9 cellular contexts compared by ENCODE assay signal in the genomic region with DNA sequence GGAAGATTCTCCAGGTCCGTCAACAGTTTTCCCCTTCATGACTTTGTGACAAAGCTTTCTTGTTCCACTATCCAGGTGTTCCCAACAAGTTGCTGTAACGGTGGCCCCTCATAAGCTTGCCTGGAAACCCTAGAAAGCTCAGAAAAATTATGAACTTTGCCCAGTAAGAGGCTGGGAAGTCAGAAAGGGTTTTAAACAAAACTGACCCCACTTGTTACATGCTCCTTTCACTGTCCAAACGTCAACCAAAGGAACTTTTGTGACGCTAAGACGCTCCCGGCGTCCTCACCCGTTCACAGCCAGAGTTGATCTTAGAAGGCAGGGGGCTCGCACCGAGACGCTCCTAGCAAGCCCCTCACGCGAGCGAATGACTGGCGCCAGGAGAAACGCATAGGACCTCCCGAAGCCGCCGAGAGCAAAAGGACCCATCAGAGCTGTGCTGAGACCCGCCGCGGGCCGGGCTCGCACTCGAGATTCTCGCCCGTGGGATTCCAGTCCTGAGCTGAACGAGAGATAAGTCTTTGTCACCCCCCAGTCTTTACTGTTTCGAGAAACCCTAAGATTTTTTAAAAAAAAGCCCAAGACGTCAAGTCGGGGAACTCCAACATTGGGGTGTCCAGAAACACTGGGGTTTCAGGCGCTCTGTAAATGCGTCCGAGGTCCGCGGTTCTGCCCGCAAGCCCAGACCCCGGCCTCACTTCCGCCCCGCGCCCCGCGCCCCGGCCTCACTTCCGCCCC. TPM values are rescaled to one million over a fixed set of nuclear protein-coding genes. Genes with fewer than 3 reads are reported as not detected.
DNase-seq lines count a peak whose midpoint lies in the region; ATAC-seq, FAIRE-seq and TF ChIP-seq lines count a peak whose summit lies in the region.
"Had no signal": no experiment of that assay in that cellular context is flagged by ENCODE, and none has a peak within 500 bp of the region (broad histone marks: within the 10 kb centered on the region; RNA-seq: fewer than 3 reads in every experiment).

No MANE protein-coding gene starts in this region.

- H3K36me3 ChIP-seq in parathyroid adenoma (ENCODE audit: control insufficient read depth, insufficient read depth, low read length) = no peaks in the 10 kb centered on the region

- H3K9me3 Mint-ChIP-seq in activated T-cell treated with anti-CD3 and anti-CD28 coated beads, Interleukin-2, amount 50 U/mL, for 72 hours = no peaks in the 10 kb centered on the region

- H3K27ac Mint-ChIP-seq in activated T-cell treated with anti-CD3 and anti-CD28 coated beads, Interleukin-2, amount 50 U/mL, for 72 hours = peak overlapping the region; percentile 98

- FAIRE-seq in GM18507 (lab: Jason Lieb, UNC) = no peak

- peaks cover 3% of the 10 kb centered on the region for H3K4me1 ChIP-seq in parathyroid adenoma

- H3K27ac ChIP-seq in parathyroid adenoma = peak overlapping the region; percentile 92

- peak overlapping the region; percentile 95 to 96 for H3K4me3 Mint-ChIP-seq in activated T-cell treated with anti-CD3 and anti-CD28 coated beads, Interleukin-2, amount 50 U/mL, for 72 hours

- H3K4me2 ChIP-seq in parathyroid adenoma (ENCODE audit: low read length) = peak overlapping the region; percentile 98

- in situ Hi-C loops in ACHN (cut with HindIII; ENCODE audit: low pct_ligation_motif_present, low pct_unique_long_range_greater_than_20kb, low sequenced_read_pairs) = no loop called here

- ATAC-seq in activated T-cell treated with anti-CD3 and anti-CD28 coated beads, Interleukin-2, amount 50 U/mL, for 72 hours (replicated peaks in 1 of 2) = peak in 1 of 2 donors; percentile 1
- no peak for ATAC-seq in GM19328 (IDR thresholded peaks at IDR 0.05; ENCODE audit: unreplicated experiment)

- H3K27me3 Mint-ChIP-seq in activated T-cell treated with anti-CD3 and anti-CD28 coated beads, Interleukin-2, amount 50 U/mL, for 72 hours (ENCODE audit: low read depth) = no peaks in the 10 kb centered on the region

- no peak for TF ChIP-seq CTCF in parathyroid adenoma (IDR thresholded peaks at IDR 0.05)

- H3K4me1 Mint-ChIP-seq in activated T-cell treated with anti-CD3 and anti-CD28 coated beads, Interleukin-2, amount 50 U/mL, for 72 hours (ENCODE audit: low read depth) = peaks cover 52% of the 10 kb centered on the region

- DNase-seq in ACHN (peak; percentile 25), GM18507 (ENCODE audit: extremely low spot score, insufficient read length, low read depth) (peak; percentile 3), HT-29 (ENCODE audit: low spot score) (peak; percentile 20), glomerular visceral epithelial cell (ENCODE audit: extremely low spot score) (peak; percentile 36), SW480 (ENCODE audit: low spot score) (no peak)
- DNase-seq in activated T-cell treated with anti-CD3 and anti-CD28 coated beads, Interleukin-2, amount 50 U/mL, for 72 hours = no peak

- H3K4me3 ChIP-seq in parathyroid adenoma (ENCODE audit: low read depth, low read length) = peak overlapping the region; percentile 99

- no peaks in the 10 kb centered on the region for H3K27me3 ChIP-seq in parathyroid adenoma (ENCODE audit: control insufficient read depth, insufficient read depth, low read length)

- H3K9ac ChIP-seq in parathyroid adenoma = no peak overlapping the region

- H3K36me3 Mint-ChIP-seq in activated T-cell treated with anti-CD3 and anti-CD28 coated beads, Interleukin-2, amount 50 U/mL, for 72 hours (ENCODE audit: insufficient read depth in 2 of 2) = peaks cover 7 to 25% of the 10 kb centered on the region in 2 donors

- H2AFZ ChIP-seq in parathyroid adenoma = peak overlapping the region; percentile 87

- peaks cover 4% of the 10 kb centered on the region for H3K79me2 ChIP-seq in parathyroid adenoma

- no peaks in the 10 kb centered on the region for H3K9me3 ChIP-seq in parathyroid adenoma (ENCODE audit: control insufficient read depth, low read length)

RNA-seq across cellular contexts. Expression of a gene that starts 0.5 kb away (rescaled TPM):
- 60.2 and 70.4 TPM in 2 replicates for total RNA-seq in HT-29 (2014; rRNA removed; shearing (Covaris generic))
- total RNA-seq in activated T-cell treated with anti-CD3 and anti-CD28 coated beads, Interleukin-2, amount 50 U/mL, for 72 hours = 10 to 100 TPM; 44.3 to 53.1 TPM

RNA-seq across cellular contexts. Expression of a gene that starts 28.1 kb away (rescaled TPM):
- total RNA-seq in HT-29 (2014; rRNA removed; shearing (Covaris generic)) = 382 and 401 TPM in 2 replicates
- total RNA-seq in activated T-cell treated with anti-CD3 and anti-CD28 coated beads, Interleukin-2, amount 50 U/mL, for 72 hours = 100 to 1,000 TPM; 267 to 291 TPM

RNA-seq across cellular contexts. Expression of a gene that starts 29.0 kb away (rescaled TPM):
- 98.4 and 101 TPM in 2 replicates for total RNA-seq in HT-29 (2014; rRNA removed; shearing (Covaris generic))
- total RNA-seq in activated T-cell treated with anti-CD3 and anti-CD28 coated beads, Interleukin-2, amount 50 U/mL, for 72 hours = 10 to 100 TPM; 58.5 to 60.5 TPM

RNA-seq across cellular contexts. Expression of a gene that starts 34.0 kb away (rescaled TPM):
- 53.2 and 61.5 TPM in 2 replicates for total RNA-seq in HT-29 (2014; rRNA removed; shearing (Covaris generic))
- total RNA-seq in activated T-cell treated with anti-CD3 and anti-CD28 coated beads, Interleukin-2, amount 50 U/mL, for 72 hours = 100 to 1,000 TPM; 108 to 109 TPM

RNA-seq across cellular contexts. Expression of a gene that starts 38.8 kb away (rescaled TPM):
- not detected in 2 replicates for total RNA-seq in HT-29 (2014; rRNA removed; shearing (Covaris generic))
- total RNA-seq in activated T-cell treated with anti-CD3 and anti-CD28 coated beads, Interleukin-2, amount 50 U/mL, for 72 hours = under 1 TPM; 0.37 to 0.62 TPM
- total RNA-seq: HT1080 had no signal

Comparison
In these comparisons a context has a peak if more than half of its experiments do, and no peak if none do; other contexts are left out.
1. DNase-seq: peak in ACHN (single experiment), GM18507 (single experiment), HT-29 (single experiment) and glomerular visceral epithelial cell (single experiment); none in activated T-cell treated with anti-CD3 and anti-CD28 coated beads, Interleukin-2, amount 50 U/mL, for 72 hours (0 of 2) and SW480 (single experiment).